ENCODE assay signal across 8 cellular contexts in the genomic region with DNA sequence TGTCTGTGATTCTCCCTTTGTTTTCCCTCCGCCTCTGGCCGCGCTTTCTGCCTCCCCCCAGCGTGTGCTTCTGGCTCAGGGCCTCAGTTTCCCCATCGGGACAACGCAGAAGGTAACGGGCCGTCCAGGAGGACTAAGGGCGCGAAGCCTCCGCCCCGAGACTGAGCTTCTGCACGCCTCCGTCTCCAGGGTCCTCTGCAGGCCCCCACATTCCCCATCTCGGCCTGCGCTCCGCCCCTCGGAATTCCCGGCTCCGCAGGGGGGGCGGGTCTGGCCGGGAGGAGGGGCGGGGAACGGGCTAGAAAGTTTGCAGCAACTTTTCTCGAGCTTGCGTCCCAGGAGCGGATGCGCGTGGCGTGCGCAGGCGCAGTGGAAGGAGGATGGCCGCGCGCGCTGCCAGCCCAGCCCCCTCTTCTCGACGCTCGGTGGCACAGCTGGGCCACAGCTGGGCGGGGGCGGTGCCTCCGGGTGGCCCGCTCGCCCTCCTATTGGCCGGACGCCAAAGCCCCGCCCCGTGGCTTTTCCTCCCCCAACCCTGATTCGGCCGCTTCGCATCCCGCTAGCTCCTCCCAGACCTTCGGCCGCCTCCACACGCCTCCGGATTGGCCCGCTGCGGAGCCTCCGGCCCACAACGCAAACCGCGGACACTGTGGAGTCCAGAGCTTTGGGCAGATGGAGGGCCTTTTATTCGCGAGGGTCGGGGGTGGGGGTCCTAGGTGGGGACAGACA. TPM values are rescaled to one million over a fixed set of nuclear protein-coding genes. Genes with fewer than 3 reads are reported as not detected.
DNase-seq lines count a peak whose midpoint lies in the region; ATAC-seq and TF ChIP-seq lines count a peak whose summit lies in the region.

Gene SIX5 (minus strand): TSS at position 199 of the 729 bp plus-strand sequence. CDS start 408 bp downstream, outside the sequence.

- H3K27ac ChIP-seq in coronary artery, result peak within 1 kb of the TSS; percentile 93 to 98

- no peaks in the 10 kb centered on the region for H3K36me3 Mint-ChIP-seq in activated CD4-positive, alpha-beta T cell treated with anti-CD3 and anti-CD28 coated beads, Interleukin-2, amount 10 ng/mL, durations not matched to agents 24 days and 14 days (ENCODE audit: low read depth)

- peaks cover 12% of the 10 kb centered on the region for H3K4me1 Mint-ChIP-seq in activated CD4-positive, alpha-beta T cell treated with anti-CD3 and anti-CD28 coated beads, Interleukin-2, amount 10 ng/mL, durations not matched to agents 24 days and 14 days

- TF ChIP-seq POLR2A in GM19099 (IDR thresholded peaks at IDR 0.05; ENCODE audit: extremely low read depth, insufficient read length, low read depth), result peak; percentile 50

- H3K27me3 Mint-ChIP-seq in activated CD4-positive, alpha-beta T cell treated with anti-CD3 and anti-CD28 coated beads, Interleukin-2, amount 10 ng/mL, durations not matched to agents 24 days and 14 days, result peaks cover 25% of the 10 kb centered on the region

- ATAC-seq in HG03378 (IDR thresholded peaks at IDR 0.05; ENCODE audit: unreplicated experiment), result peak; percentile 44
- ATAC-seq in left lobe of liver, result peak; percentile 61

- DNase-seq in AML-193 (lab: John Stamatoyannopoulos, UW), result peak; percentile 59 to 68
- peak; percentile 98 for DNase-seq in NCI-H510A (lab: John Stamatoyannopoulos, UW)
- DNase-seq in activated CD4-positive, alpha-beta T cell treated with anti-CD3 and anti-CD28 coated beads, Interleukin-2, amount 10 ng/mL, durations not matched to agents 24 days and 14 days, result peak; percentile 99
- DNase-seq in coronary artery (ENCODE audit: low spot score), result peak; percentile 98
- DNase-seq in left lobe of liver (ENCODE audit: low spot score), result peak; percentile 99
- DNase-seq in stimulated activated CD4-positive, alpha-beta T cell treated with anti-CD3 and anti-CD28 coated beads, Interleukin-2, amount 100 ng/mL, for 24 hours, result peak; percentile 94 to 97

- no peaks in the 10 kb centered on the region for H3K9me3 Mint-ChIP-seq in activated CD4-positive, alpha-beta T cell treated with anti-CD3 and anti-CD28 coated beads, Interleukin-2, amount 10 ng/mL, durations not matched to agents 24 days and 14 days

- peak within 1 kb of the TSS; percentile 86 for H3K27ac Mint-ChIP-seq in activated CD4-positive, alpha-beta T cell treated with anti-CD3 and anti-CD28 coated beads, Interleukin-2, amount 10 ng/mL, durations not matched to agents 24 days and 14 days

- peak within 1 kb of the TSS; percentile 87 for H3K4me3 ChIP-seq in coronary artery

- intact Hi-C loops in activated CD4-positive, alpha-beta T cell treated with anti-CD3 and anti-CD28 coated beads, Interleukin-2, amount 10 ng/mL, durations not matched to agents 24 days and 14 days (cut with micrococcal nuclease), result loop anchor here (1.0 to 2.0 kb wide), 4 partner anchors 38 to 133 kb away; partner anchors contain the start of genes FBXO46, IRF2BP1, MYPOP and QPCTL

- H3K4me3 Mint-ChIP-seq in activated CD4-positive, alpha-beta T cell treated with anti-CD3 and anti-CD28 coated beads, Interleukin-2, amount 10 ng/mL, durations not matched to agents 24 days and 14 days, result peak within 1 kb of the TSS; percentile 93

- TF ChIP-seq CTCF in coronary artery (IDR thresholded peaks at IDR 0.05), result no peak

RNA-seq across cellular contexts. Expression of gene SIX5, which starts in this region (rescaled TPM):
- 4.3 and 4.8 TPM in 2 replicates for total RNA-seq in activated CD4-positive, alpha-beta T cell treated with anti-CD3 and anti-CD28 coated beads, Interleukin-2, amount 10 ng/mL, durations not matched to agents 24 days and 14 days
- total RNA-seq in left lobe of liver, result 12.1 TPM

Comparison
In these comparisons a context has a peak if more than half of its experiments do, and no peak if none do; other contexts are left out.
1. Peak in every context shown above with its lines: DNase-seq, ATAC-seq, H3K4me3 ChIP-seq and H3K27ac ChIP-seq.